Comparison of ENCODE assay signal across 8 cellular contexts in genomic region chr19:45781282-45782161, GRCh38.
DNase-seq lines count a peak whose midpoint lies in the region; ATAC-seq and TF ChIP-seq lines count a peak whose summit lies in the region.

No MANE protein-coding gene starts in this region.

- TF ChIP-seq CTCF in epithelial cell of esophagus (IDR thresholded peaks at IDR 0.05; ENCODE audit: insufficient read depth, low read depth, low read length, missing control alignments) (no peak), retinal pigment epithelial cell (conservative IDR thresholded peaks at IDR 0.05; ENCODE audit: low read depth, low read length) (no peak)

- DNase-seq in DMS53 treated with DMSO at 0.1 percent for 48 hours (lab: John Stamatoyannopoulos, UW; ENCODE audit: unreplicated experiment) (peak; percentile 76), NCI-H345 (lab: John Stamatoyannopoulos, UW) (peak; percentile 73), epithelial cell of esophagus (ENCODE audit: low read depth) (peak; percentile 73), retinal pigment epithelial cell (ENCODE audit: low read depth) (no peak), GM03348 (ENCODE audit: low spot score) (no peak)
- DNase-seq in activated T-cell treated with anti-CD3 and anti-CD28 coated beads, Interleukin-2, amount 50 U/mL, for 48 hours = no peak
- no peak for DNase-seq in activated effector memory CD4-positive, alpha-beta T cell treated with Interleukin-2 at 50 U/mL for 16 hours

- H3K4me3 ChIP-seq in epithelial cell of esophagus (ENCODE audit: low read length) = no peak overlapping the region
- H3K4me3 ChIP-seq in retinal pigment epithelial cell (ENCODE audit: low read length) = peak overlapping the region; percentile 54

- ATAC-seq in HG03280 (IDR thresholded peaks at IDR 0.05; ENCODE audit: unreplicated experiment) = no peak

Comparison
In these comparisons a context has a peak if more than half of its experiments do, and no peak if none do; other contexts are left out.
1. DNase-seq: peak in DMS53 treated with DMSO at 0.1 percent for 48 hours (single experiment), NCI-H345 (single experiment) and epithelial cell of esophagus (single experiment); none in retinal pigment epithelial cell (single experiment), GM03348 (single experiment), activated T-cell treated with anti-CD3 and anti-CD28 coated beads, Interleukin-2, amount 50 U/mL, for 48 hours (0 of 2) and activated effector memory CD4-positive, alpha-beta T cell treated with Interleukin-2 at 50 U/mL for 16 hours (single experiment).